ENCODE assay signal across 1 cellular context in the genomic region with DNA sequence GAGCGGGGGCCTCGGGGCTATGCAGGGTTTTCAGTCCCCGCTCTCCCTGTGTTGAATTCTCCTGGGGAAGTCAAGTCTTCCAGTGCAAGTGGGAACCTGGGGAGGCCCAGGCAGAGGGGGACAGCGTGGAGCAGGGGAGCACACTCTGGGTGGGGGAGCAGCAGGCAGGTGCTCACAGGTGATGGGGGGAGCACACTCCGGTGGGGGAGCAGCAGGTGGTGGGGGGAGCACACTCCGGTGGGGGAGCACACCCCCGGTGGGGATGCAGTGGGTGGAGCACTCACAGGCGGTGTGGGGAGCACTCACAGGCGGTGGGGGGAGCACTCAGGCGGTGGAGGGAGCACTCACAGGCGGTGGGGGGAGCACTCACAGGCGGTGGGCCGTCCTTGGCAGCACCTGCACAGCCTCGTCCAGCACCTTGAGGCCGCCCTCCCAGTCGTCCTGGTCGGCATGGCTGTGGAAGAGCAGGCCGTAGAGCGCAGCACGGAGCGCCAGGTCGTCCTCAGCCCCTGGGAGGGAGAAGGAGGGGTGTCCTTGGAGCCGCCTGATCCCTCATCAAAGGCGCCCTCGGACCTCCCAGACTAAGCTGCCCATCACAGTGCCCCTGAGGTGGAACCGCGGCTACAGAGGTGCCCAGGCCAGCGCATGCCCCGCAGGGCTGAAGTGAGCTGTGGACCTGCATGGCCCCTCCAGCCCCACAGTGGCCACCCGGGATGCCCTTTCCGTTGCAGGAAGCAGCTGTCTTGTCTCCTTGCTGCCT.
A peak's percentile ranks its signal among the peaks of the same experiment; 100 is the strongest.
TF ChIP-seq lines count a peak whose summit lies in the region.

No MANE protein-coding gene starts in this region.

TF ChIP-seq in GM12878, 131 proteins besides CTCF, POLR2A, EP300 and RAD21:
- peak; percentile 83; the same call in 1 of the 2 replicates for TF ChIP-seq NFXL1 (IDR thresholded peaks at IDR 0.05; ENCODE audit: borderline replicate concordance)
- TF ChIP-seq CREB1 (IDR thresholded peaks at IDR 0.05; ENCODE audit: low read depth) = no peak
